Comparison of ENCODE assay signal across 22 cellular contexts in genomic region chr17:11682646-11683045, GRCh38.
"Had no signal": no experiment of that assay in that cellular context is flagged by ENCODE, and none has a peak within 500 bp of the region (broad histone marks: within the 10 kb centered on the region; RNA-seq: fewer than 3 reads in every experiment).

No MANE protein-coding gene starts in this region.

- H3K9me3 ChIP-seq: left lung, prostate gland, spleen, testis, tibial artery had no signal

- H3K27me3 ChIP-seq: left lung, neural progenitor cell, spleen, testis, tibial artery had no signal

- H3K36me3 ChIP-seq: left lung, neural progenitor cell, prostate gland, spleen, tibial artery had no signal

- ATAC-seq: effector memory CD8-positive, alpha-beta T cell; left cardiac atrium; left lung; naive thymus-derived CD4-positive, alpha-beta T cell; right cardiac atrium; stimulated activated memory B cell treated with anti-CD40 and anti-IgM and Interleukin-4, amounts not matched to agents 10 μg/mL and 1 μg/mL and 100 μg/mL, for 72 hours; stimulated activated naive CD8-positive, alpha-beta T cell treated with anti-CD3 and anti-CD28 coated beads, Interleukin-15, Interleukin-2, amounts not matched to agents 100 U/mL and 50 U/mL, for 24 hours had no signal

- H3K4me3 ChIP-seq: coronary artery, left lung, neural progenitor cell, prostate gland, skin epidermis, spleen, testis, tibial artery had no signal

- FAIRE-seq: endometrium, frontal cortex, keratinocyte had no signal

- DNase-seq: effector memory CD8-positive, alpha-beta T cell; head of caudate nucleus; left cardiac atrium; left lung; mesendoderm; midbrain; naive thymus-derived CD4-positive, alpha-beta T cell; right cardiac atrium; spleen; stimulated activated CD4-positive, alpha-beta T cell treated with anti-CD3 and anti-CD28 coated beads, Interleukin-4, amount 100 ng/mL, for 4 hours; stimulated activated naive CD8-positive, alpha-beta T cell treated with anti-CD3 and anti-CD28 coated beads, Interleukin-15, Interleukin-2, amounts not matched to agents 100 U/mL and 50 U/mL, for 24 hours; substantia nigra; testis; tibial artery had no signal
